In genomic region chr16:85164838-85165516, GRCh38 we compare ENCODE assay signal across 2 cellular contexts.
TF ChIP-seq lines count a peak whose summit lies in the region.

No MANE protein-coding gene starts in this region.

TF ChIP-seq in endothelial cell of umbilical vein, 7 proteins besides CTCF, POLR2A, EP300 and RAD21:
- no peak for TF ChIP-seq FOS (IDR thresholded peaks at IDR 0.05; ENCODE audit: borderline replicate concordance, insufficient read depth, low read length)
- peak; percentile 34 for TF ChIP-seq MAX (IDR thresholded peaks at IDR 0.05; ENCODE audit: insufficient read depth, insufficient read length)

TF ChIP-seq in liver, 16 proteins besides CTCF, POLR2A, EP300 and RAD21:
- no peak for TF ChIP-seq GABPA (IDR thresholded peaks at IDR 0.05 in 1 of 2, conservative IDR thresholded peaks at IDR 0.05 in 1 of 2)
- TF ChIP-seq REST (IDR thresholded peaks at IDR 0.05): no peak
- TF ChIP-seq EGR1 (IDR thresholded peaks at IDR 0.05; ENCODE audit: low read depth in 2 of 2): no peak
- no peak for TF ChIP-seq ZBTB33 (IDR thresholded peaks at IDR 0.05)
- TF ChIP-seq MAX (IDR thresholded peaks at IDR 0.05): no peak
- TF ChIP-seq FOXA2 (IDR thresholded peaks at IDR 0.05): no peak
- TF ChIP-seq NR2F2 (IDR thresholded peaks at IDR 0.05): peak; percentile 57
